1 cellular context compared by ENCODE assay signal in genomic region chr11:17073370-17074027, GRCh38.
TF ChIP-seq lines count a peak whose summit lies in the region.

No MANE protein-coding gene starts in this region.

TF ChIP-seq in GM23338, 12 proteins besides CTCF, POLR2A, EP300 and RAD21 (continued from another document):
- TF ChIP-seq ZNF462 (CRISPR knock-in tag; IDR thresholded peaks at IDR 0.05) (no peak), CREB1 (CRISPR knock-in tag; IDR thresholded peaks at IDR 0.05; ENCODE audit: low read depth) (no peak), JUNB (IDR thresholded peaks at IDR 0.05; ENCODE audit: unreplicated experiment) (no peak), EZH2 (IDR thresholded peaks at IDR 0.05; ENCODE audit: low read depth, unreplicated experiment) (no peak), ZNF331 (CRISPR knock-in tag; IDR thresholded peaks at IDR 0.05; ENCODE audit: low read depth) (no peak), ZNF114 (CRISPR knock-in tag; IDR thresholded peaks at IDR 0.05) (no peak)
